ENCODE assay signal across 8 cellular contexts in genomic region chr17:41919165-41919817, GRCh38. TPM values are rescaled to one million over a fixed set of nuclear protein-coding genes. Genes with fewer than 3 reads are reported as not detected.
A peak's percentile ranks its signal among the peaks of the same experiment; 100 is the strongest.
DNase-seq lines count a peak whose midpoint lies in the region; ATAC-seq, FAIRE-seq and TF ChIP-seq lines count a peak whose summit lies in the region.

No MANE protein-coding gene starts in this region.

- H3K79me2 ChIP-seq in DOHH2 (ENCODE audit: control insufficient read depth, low read length), result peaks cover 54% of the 10 kb centered on the region

- H4K20me1 ChIP-seq in DOHH2 (ENCODE audit: control insufficient read depth, insufficient read depth, low read depth, low read length), result peaks cover 30% of the 10 kb centered on the region

- FAIRE-seq in bronchial epithelial cell (lab: Jason Lieb, UNC), result no peak

- no peaks in the 10 kb centered on the region for H3K9me2 ChIP-seq in DOHH2 (replicated peaks; ENCODE audit: control insufficient read depth, low read length)

- H3K36me3 ChIP-seq in DOHH2 (ENCODE audit: control insufficient read depth, low read length) (peaks cover 44% of the 10 kb centered on the region), bronchial epithelial cell (ENCODE audit: control insufficient read depth, insufficient read depth, low read length) (no peaks in the 10 kb centered on the region), subcutaneous abdominal adipose tissue (ENCODE audit: control insufficient read depth in 5 of 5, insufficient read depth in 5 of 5, low read length in 5 of 5) (peaks cover 0 to 2% (median 0%) of the 10 kb centered on the region in 5 donors)

- TF ChIP-seq CTCF in DOHH2 (IDR thresholded peaks at IDR 0.05; ENCODE audit: low read depth, low read length, poor library complexity, severe bottlenecking) (no peak), bronchial epithelial cell (IDR thresholded peaks at IDR 0.05; ENCODE audit: insufficient read depth, low read length, severe bottlenecking) (no peak), GM13977 (IDR thresholded peaks at IDR 0.05; ENCODE audit: extremely low read depth, insufficient read depth, missing control alignments) (no peak)

- H3K4me1 ChIP-seq in DOHH2 (ENCODE audit: control insufficient read depth, low read length) (peaks cover 57% of the 10 kb centered on the region), subcutaneous abdominal adipose tissue (ENCODE audit: control insufficient read depth in 5 of 5, insufficient read depth in 5 of 5, low read length in 5 of 5) (peaks cover 5 to 53% (median 34%) of the 10 kb centered on the region in 5 donors)

- no peaks in the 10 kb centered on the region for H3K9me3 ChIP-seq in DOHH2 (ENCODE audit: control insufficient read depth, insufficient read depth, low read length)
- no peaks in the 10 kb centered on the region for H3K9me3 ChIP-seq in subcutaneous abdominal adipose tissue (ENCODE audit: control insufficient read depth in 5 of 5, low read length in 5 of 5)

- in situ Hi-C loops in GM13977 (cut with MboI; ENCODE audit: low pct_unique_long_range_greater_than_20kb, low sequenced_read_pairs, unreplicated experiment), result no loop called here

- H3K27ac ChIP-seq in DOHH2 (ENCODE audit: low read depth, low read length) (peak overlapping the region; percentile 57), subcutaneous abdominal adipose tissue (ENCODE audit: low read depth, low read length) (peak overlapping the region; percentile 72)

- H3K27me3 ChIP-seq in DOHH2 (ENCODE audit: control insufficient read depth, low read length), result no peaks in the 10 kb centered on the region
- no peaks in the 10 kb centered on the region for H3K27me3 ChIP-seq in bronchial epithelial cell (ENCODE audit: control insufficient read depth, insufficient read depth, low read length)
- H3K27me3 ChIP-seq in subcutaneous abdominal adipose tissue (ENCODE audit: control insufficient read depth in 5 of 5, insufficient read depth in 4 of 5, low read length in 5 of 5), result no peaks in the 10 kb centered on the region

- peak; percentile 13 for ATAC-seq in HG02571 (IDR thresholded peaks at IDR 0.05; ENCODE audit: unreplicated experiment)
- peak; percentile 32 for ATAC-seq in left lobe of liver

- peak overlapping the region; percentile 86 for H3K4me3 ChIP-seq in DOHH2 (ENCODE audit: low read length)
- H3K4me3 ChIP-seq in bronchial epithelial cell (ENCODE audit: low read depth, low read length), result peak overlapping the region; percentile 79
- peak overlapping the region; percentile 42 to 97 (median 84) for H3K4me3 ChIP-seq in subcutaneous abdominal adipose tissue (ENCODE audit: low read depth in 1 of 5, low read length in 5 of 5)

- H3K9ac ChIP-seq in subcutaneous abdominal adipose tissue (ENCODE audit: low read length in 5 of 5), result peak overlapping the region in 4 of 5 donors; percentile 6 to 92 (median 80)

- DNase-seq in NCI-H524 (lab: John Stamatoyannopoulos, UW) (peak; percentile 99 to 100), bronchial epithelial cell (ENCODE audit: low read depth) (peak; percentile 60), left lobe of liver (ENCODE audit: low spot score) (peak; percentile 59), GM13977 (ENCODE audit: low spot score) (no peak)
- no peak for DNase-seq in stimulated activated CD4-positive, alpha-beta T cell treated with anti-CD3 and anti-CD28 coated beads, Interleukin-1b, Interleukin-23, amount 100 ng/mL, for 48 hours

- H3K4me2 ChIP-seq in DOHH2 (ENCODE audit: low read length), result peak overlapping the region; percentile 89

- H3F3A ChIP-seq in DOHH2 (ENCODE audit: control insufficient read depth, insufficient read depth), result peaks cover 14% of the 10 kb centered on the region

RNA-seq across cellular contexts. Expression of gene ACLY, which starts 0.5 kb away (rescaled TPM):
- 78.5 and 121 TPM in 2 replicates for total RNA-seq in bronchial epithelial cell
- total RNA-seq in left lobe of liver, result 20.9 TPM

RNA-seq across cellular contexts. Expression of gene ODAD4, which starts 11.1 kb away (rescaled TPM):
- total RNA-seq in bronchial epithelial cell, result 0.13 and 0.26 TPM in 2 replicates
- 0.30 TPM for total RNA-seq in left lobe of liver

RNA-seq across cellular contexts. Expression of gene CNP, which starts 47.3 kb away (rescaled TPM):
- total RNA-seq in bronchial epithelial cell, result 16.3 and 32.4 TPM in 2 replicates
- total RNA-seq in left lobe of liver, result 31.4 TPM

RNA-seq across cellular contexts. Expression of gene KLHL11, which starts 54.1 kb away (rescaled TPM):
- total RNA-seq in bronchial epithelial cell, result 31.0 and 33.2 TPM in 2 replicates
- 5.9 TPM for total RNA-seq in left lobe of liver

Comparison
In these comparisons a context has a peak if more than half of its experiments do, and no peak if none do; other contexts are left out.
1. DNase-seq: peak in NCI-H524 (2 of 2), bronchial epithelial cell (single experiment) and left lobe of liver (single experiment); none in GM13977 (single experiment) and stimulated activated CD4-positive, alpha-beta T cell treated with anti-CD3 and anti-CD28 coated beads, Interleukin-1b, Interleukin-23, amount 100 ng/mL, for 48 hours (single experiment).
2. Peak in every context shown above with its lines, with median percentiles within 50 percentile points of each other: H3K4me3 ChIP-seq.